ENCODE assay signal across 19 cellular contexts in genomic region chr1:167310732-167311131, GRCh38.
"Had no signal": no experiment of that assay in that cellular context is flagged by ENCODE, and none has a peak within 500 bp of the region (broad histone marks: within the 10 kb centered on the region; RNA-seq: fewer than 3 reads in every experiment).

No MANE protein-coding gene starts in this region.

- H3K36me3 Mint-ChIP-seq: type B pancreatic cell had no signal

- H3K9me3 ChIP-seq: colonic mucosa, gastrocnemius medialis, heart right ventricle, mucosa of descending colon, ovary, thyroid gland had no signal

- H3K36me3 ChIP-seq: colonic mucosa, gastrocnemius medialis, heart right ventricle, ovary, thyroid gland had no signal

- H3K27ac Mint-ChIP-seq: type B pancreatic cell had no signal

- H3K9me3 Mint-ChIP-seq: type B pancreatic cell had no signal

- ATAC-seq: gastrocnemius medialis; heart right ventricle; mucosa of descending colon; naive thymus-derived CD8-positive, alpha-beta T cell; right cardiac atrium had no signal

- H3K4me3 ChIP-seq: colonic mucosa, gastrocnemius medialis, heart right ventricle, mucosa of descending colon, ovary, smooth muscle cell, thyroid gland had no signal

- H3K27me3 ChIP-seq: colonic mucosa, gastrocnemius medialis, heart right ventricle, ovary, thyroid gland had no signal

- H3K4me1 ChIP-seq: colonic mucosa had no signal

- H3K27ac ChIP-seq: colonic mucosa, gastrocnemius medialis, heart right ventricle, ovary, thyroid gland had no signal

- DNase-seq: colonic mucosa; dermis blood vessel endothelial cell; erythroblast; gastrocnemius medialis; heart right ventricle; hypothalamus; kidney glomerular epithelial cell; mesendoderm; mucosa of descending colon; naive thymus-derived CD8-positive, alpha-beta T cell; nucleus accumbens; ovary; right cardiac atrium; stimulated activated CD4-positive, alpha-beta T cell treated with anti-CD3 and anti-CD28 coated beads, Interleukin-2, amount 100 ng/mL, for 48 hours; stimulated activated naive CD4-positive, alpha-beta T cell treated with Interleukin-2 at 50 U/mL for 16 hours; thyroid gland had no signal

- H3K27me3 Mint-ChIP-seq: naive thymus-derived CD8-positive, alpha-beta T cell; type B pancreatic cell had no signal

- H3K4me3 Mint-ChIP-seq: naive thymus-derived CD8-positive, alpha-beta T cell; neural crest cell; type B pancreatic cell had no signal
